8 cellular contexts compared by ENCODE assay signal in the genomic region with DNA sequence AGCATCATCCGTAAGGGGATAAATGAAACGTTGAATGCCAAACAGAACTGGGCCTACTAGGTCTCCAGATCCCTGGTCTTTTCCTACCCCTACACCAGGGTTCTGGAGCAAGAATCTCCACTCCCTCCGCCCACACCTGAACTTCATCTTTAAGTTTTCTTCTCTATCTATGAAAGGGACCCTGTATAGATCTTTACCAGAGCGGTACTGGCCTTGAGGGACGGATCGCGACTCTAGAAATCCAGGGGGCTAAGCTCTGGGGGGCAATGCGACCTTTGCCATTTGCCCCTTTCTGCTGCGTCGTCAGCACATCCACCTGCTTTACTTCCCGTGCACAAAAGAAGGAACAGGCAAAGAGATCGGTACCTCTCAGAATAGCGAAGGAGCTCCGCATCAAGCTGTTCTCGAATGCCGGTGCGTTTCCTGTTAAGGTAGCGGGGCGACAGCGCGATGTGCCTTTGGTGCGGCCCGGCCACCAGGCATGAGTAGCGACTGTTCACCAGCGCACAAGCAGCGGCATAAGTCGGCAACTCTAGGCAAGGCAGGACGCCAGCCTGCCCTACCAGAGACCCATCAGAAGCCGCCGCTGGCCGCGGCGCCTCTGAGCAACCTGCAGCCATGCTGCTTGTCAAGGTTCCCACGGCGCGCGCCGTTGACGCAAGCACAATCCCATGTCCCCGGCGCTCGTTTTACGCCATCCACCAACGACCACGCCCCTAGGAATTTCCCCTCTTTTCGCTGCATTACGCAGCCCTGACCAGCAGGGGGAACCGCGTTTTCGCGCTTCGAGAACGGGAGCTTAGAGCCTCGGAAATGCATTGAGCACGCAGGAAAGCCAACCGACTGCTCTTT. TPM values are rescaled to one million over a fixed set of nuclear protein-coding genes. Genes with fewer than 3 reads are reported as not detected.
DNase-seq lines count a peak whose midpoint lies in the region; ATAC-seq and TF ChIP-seq lines count a peak whose summit lies in the region.

A gene with protein sequence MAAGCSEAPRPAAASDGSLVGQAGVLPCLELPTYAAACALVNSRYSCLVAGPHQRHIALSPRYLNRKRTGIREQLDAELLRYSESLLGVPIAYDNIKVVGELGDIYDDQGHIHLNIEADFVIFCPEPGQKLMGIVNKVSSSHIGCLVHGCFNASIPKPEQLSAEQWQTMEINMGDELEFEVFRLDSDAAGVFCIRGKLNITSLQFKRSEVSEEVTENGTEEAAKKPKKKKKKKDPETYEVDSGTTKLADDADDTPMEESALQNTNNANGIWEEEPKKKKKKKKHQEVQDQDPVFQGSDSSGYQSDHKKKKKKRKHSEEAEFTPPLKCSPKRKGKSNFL (minus strand): TSS at position 641 of the 852 bp plus-strand sequence. CDS start 21 bp downstream, at position 620.

- DNase-seq in Caco-2 (peak; percentile 93 to 97), GM20000 (ENCODE audit: low spot score) (peak; percentile 88), HT-29 (ENCODE audit: low spot score) (peak; percentile 98), medulla oblongata (ENCODE audit: extremely low spot score) (peak; percentile 98)
- DNase-seq in NK-92 treated with Interleukin-12 subunit alpha and Interleukin-12 subunit beta, amount 100 ng/mL, for 24 hours (lab: John Stamatoyannopoulos, UW), result peak; percentile 79
- DNase-seq in activated CD8-positive, alpha-beta memory T cell treated with anti-CD3 and anti-CD28 coated beads for 24 hours, result peak; percentile 98
- peak; percentile 92 to 98 (median 96) for DNase-seq in effector memory CD8-positive, alpha-beta T cell
- DNase-seq in stimulated activated CD8-positive, alpha-beta memory T cell treated with anti-CD3 and anti-CD28 coated beads, Interleukin-12 subunit alpha, Interleukin-12 subunit beta, amount 100 ng/mL, for 1 hour (ENCODE audit: low read depth), result peak; percentile 89

- H3K4me1 ChIP-seq in Caco-2, result peaks cover 12% of the 10 kb centered on the region; the same call in 1 of the 2 replicates

- H3K36me3 Mint-ChIP-seq in Caco-2 (ENCODE audit: insufficient read depth, unreplicated experiment), result no peaks in the 10 kb centered on the region
- peaks cover 29% of the 10 kb centered on the region for H3K36me3 Mint-ChIP-seq in effector memory CD8-positive, alpha-beta T cell (ENCODE audit: insufficient read depth)

- no peaks in the 10 kb centered on the region for H3K36me3 ChIP-seq in Caco-2 (ENCODE audit: control insufficient read depth, insufficient read depth, low read length)

- no peaks in the 10 kb centered on the region for H3K9me3 ChIP-seq in Caco-2

- peak within 1 kb of the TSS; percentile 77 for H3K4me3 ChIP-seq in Caco-2 (ENCODE audit: low read depth, low read length)

- intact Hi-C loops in Caco-2 (cut with micrococcal nuclease; ENCODE audit: unreplicated experiment), result loop anchor here (1.0 to 2.0 kb wide), 3 partner anchors 38 to 940 kb away; no protein-coding TSS in a partner anchor

- POLR2A ChIA-PET in Caco-2 (lab: Charles Lee), result interaction anchor here (0.6 to 1.0 kb wide), 6 partner anchors 15 to 979 kb away, joined by 3 to 9 read pairs (median 4); no protein-coding TSS in a partner anchor

- no peaks in the 10 kb centered on the region for H3K9me3 Mint-ChIP-seq in Caco-2 (ENCODE audit: unreplicated experiment)
- H3K9me3 Mint-ChIP-seq in effector memory CD8-positive, alpha-beta T cell, result no peaks in the 10 kb centered on the region

- H3K27me3 ChIP-seq in Caco-2 (replicated peaks; ENCODE audit: control insufficient read depth, insufficient read depth, low read length), result no peaks in the 10 kb centered on the region

- no peaks in the 10 kb centered on the region for H3K27me3 Mint-ChIP-seq in Caco-2 (ENCODE audit: insufficient read depth, unreplicated experiment)
- H3K27me3 Mint-ChIP-seq in effector memory CD8-positive, alpha-beta T cell, result no peaks in the 10 kb centered on the region

- peaks cover 28% of the 10 kb centered on the region for H3K4me1 Mint-ChIP-seq in Caco-2 (ENCODE audit: low read depth, unreplicated experiment)
- H3K4me1 Mint-ChIP-seq in effector memory CD8-positive, alpha-beta T cell (ENCODE audit: low read depth in 2 of 2), result peaks cover 45% of the 10 kb centered on the region in 2 donors

- H3K4me3 Mint-ChIP-seq in Caco-2 (ENCODE audit: unreplicated experiment), result peak within 1 kb of the TSS; percentile 95
- peak within 1 kb of the TSS; percentile 98 to 99 for H3K4me3 Mint-ChIP-seq in effector memory CD8-positive, alpha-beta T cell

- CTCF ChIA-PET in Caco-2 (lab: Charles Lee), result interaction anchor here (0.6 to 1.9 kb wide), 8 partner anchors 21 to 890 kb away, joined by 3 to 11 read pairs (median 4); no protein-coding TSS in a partner anchor

- ATAC-seq in effector memory CD8-positive, alpha-beta T cell (replicated peaks), result peak; percentile 93

- H3K27ac Mint-ChIP-seq in Caco-2 (ENCODE audit: unreplicated experiment), result peak within 1 kb of the TSS; percentile 93
- H3K27ac Mint-ChIP-seq in effector memory CD8-positive, alpha-beta T cell, result peak within 1 kb of the TSS; percentile 98

- BruUV-seq in Caco-2 (replicated peaks; lab: Mats Ljungman, UMichigan), result no TSS peak

- TF ChIP-seq CTCF in Caco-2 (IDR thresholded peaks at IDR 0.05; ENCODE audit: insufficient read depth in 1 of 2, low read depth in 1 of 2, low read length in 1 of 2, severe bottlenecking in 1 of 2, unreplicated experiment in 1 of 2) (peak; percentile 87 to 91), GM20000 (IDR thresholded peaks at IDR 0.05; ENCODE audit: extremely low read depth, missing control alignments) (peak; percentile 96)

RNA-seq across cellular contexts. Expression of the gene that starts here (rescaled TPM):
- 15.6 and 21.6 TPM in 2 replicates for total RNA-seq in Caco-2 (2022)
- 9.7 and 10.1 TPM in 2 replicates for total RNA-seq in HT-29 (2014; rRNA removed; shearing (Covaris generic))

Comparison
In these comparisons a context has a peak if more than half of its experiments do, and no peak if none do; other contexts are left out.
1. Peak in every context shown above with its lines: DNase-seq, ATAC-seq and H3K4me3 ChIP-seq.